ENCODE assay signal across 30 cellular contexts in the genomic region with DNA sequence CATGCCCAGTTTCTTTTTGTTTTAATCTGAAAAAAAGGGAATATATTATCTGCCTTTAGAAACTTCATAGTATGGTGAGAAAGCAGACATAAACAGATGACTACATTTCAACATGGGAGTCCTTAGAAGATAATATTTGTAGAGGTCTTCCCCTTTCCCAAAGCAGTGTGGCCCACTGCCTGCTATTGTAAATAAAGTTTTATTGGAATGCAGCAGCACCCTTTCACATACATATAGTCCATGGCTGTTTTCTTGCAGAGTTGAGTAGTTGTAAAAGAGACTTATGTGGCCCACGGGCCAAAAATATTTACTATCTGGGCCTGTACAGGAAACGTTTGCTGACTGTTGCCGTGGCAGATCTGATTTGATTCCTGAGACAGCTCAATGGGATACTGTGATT.
"Had no signal": no experiment of that assay in that cellular context is flagged by ENCODE, and none has a peak within 500 bp of the region (broad histone marks: within the 10 kb centered on the region; RNA-seq: fewer than 3 reads in every experiment).

No MANE protein-coding gene starts in this region.

- H3K4me1 ChIP-seq: SJCRH30 had no signal

- H3K36me3 ChIP-seq: cardiac muscle cell, SJCRH30 had no signal

- ATAC-seq: activated CD4-positive, alpha-beta T cell treated with anti-CD3 and anti-CD28 coated beads for 36 hours; activated CD4-positive, CD25-positive, alpha-beta regulatory T cell treated with anti-CD3 and anti-CD28 coated beads, Interleukin-2, amount 50 U/mL, for 24 hours; activated T-cell treated with anti-CD3 and anti-CD28 coated beads, Interleukin-2, amount 50 U/mL, for 4 hours; Panc1; WTC11 had no signal

- H3K27ac ChIP-seq: cardiac muscle cell, SJCRH30, SK-N-MC had no signal

- DNase-seq: activated CD4-positive, alpha-beta memory T cell treated with anti-CD3 and anti-CD28 coated beads for 36 hours; activated CD4-positive, alpha-beta T cell treated with anti-CD3 and anti-CD28 coated beads for 36 hours; activated CD4-positive, alpha-beta T cell treated with anti-CD3 and anti-CD28 coated beads, Interleukin-2, amount 10 ng/mL, durations not matched to agents 7 days and 5 days; activated CD8-positive, alpha-beta memory T cell treated with anti-CD3 and anti-CD28 coated beads, Interleukin-2, amount 50 U/mL, for 4 hours; activated effector memory CD4-positive, alpha-beta T cell treated with Interleukin-2 at 50 U/mL for 16 hours; activated naive CD4-positive, alpha-beta T cell treated with anti-CD3 and anti-CD28 coated beads, Interleukin-2, amount 10 ng/mL, durations not matched to agents 7 days and 5 days; activated T-cell treated with anti-CD3 and anti-CD28 coated beads for 4 hours; activated T-cell treated with anti-CD3 and anti-CD28 coated beads, Interleukin-2, amount 50 U/mL, for 4 hours; amniotic stem cell; aorta; KG1; MM.1S; MV-4-11; NCI-H1092; NCI-H1417; NCI-H146; NCI-H187; NCI-H2081; NCI-H226; NCI-H446 treated with DMSO at 0.1 percent for 48 hours; NCI-H524 treated with DMSO at 0.1 percent for 48 hours; SHP77; SJCRH30; T1000 had no signal

- H3K4me3 ChIP-seq: cardiac muscle cell, SJCRH30, SK-N-MC had no signal

- H3K9me3 ChIP-seq: SJCRH30 had no signal

- H3K27me3 ChIP-seq: cardiac muscle cell, SJCRH30 had no signal

- FAIRE-seq: TTC549 had no signal
